13 cellular contexts compared by ENCODE assay signal in genomic region chr10:95475003-95475383, GRCh38.
DNase-seq lines count a peak whose midpoint lies in the region; ATAC-seq and TF ChIP-seq lines count a peak whose summit lies in the region.
"Had no signal": no experiment of that assay in that cellular context is flagged by ENCODE, and none has a peak within 500 bp of the region (broad histone marks: within the 10 kb centered on the region; RNA-seq: fewer than 3 reads in every experiment).

No MANE protein-coding gene starts in this region.

- H3K36me3 ChIP-seq in HEK293 (ENCODE audit: control insufficient read depth in 2 of 2, insufficient read depth in 1 of 2, low read length in 2 of 2) = no peaks in the 10 kb centered on the region
- H3K36me3 ChIP-seq in colonic mucosa = no peaks in the 10 kb centered on the region
- no peaks in the 10 kb centered on the region for H3K36me3 ChIP-seq in liver (ENCODE audit: control insufficient read depth in 4 of 4, insufficient read depth in 3 of 4, low read depth in 1 of 4, low read length in 3 of 4)
- no peaks in the 10 kb centered on the region for H3K36me3 ChIP-seq in stomach

- H3K27me3 ChIP-seq in colonic mucosa (no peaks in the 10 kb centered on the region), liver (ENCODE audit: control insufficient read depth in 4 of 4, insufficient read depth in 4 of 4, low read length in 3 of 4) (no peaks in the 10 kb centered on the region), stomach (no peaks in the 10 kb centered on the region)

- POLR2A ChIA-PET in HEK293 (lab: Yijun Ruan, JAX) = interaction anchor here (1.0 kb wide), 1 partner anchor 9 kb away, joined by 4 read pairs; no protein-coding TSS in a partner anchor

- CTCF ChIA-PET in HEK293 (lab: Yijun Ruan, JAX) = interaction anchor here (0.8 to 1.2 kb wide), 2 partner anchors 35 to 125 kb away, joined by 3 read pairs; no protein-coding TSS in a partner anchor

- WGBS in liver = 78% methylated on average over 1 of the region's 1 CpG
- WGBS in stomach, 5 donors = 60 to 83% (median 67%) methylated on average over 1 of the region's 1 CpG

- TF ChIP-seq CTCF in HEK293 (tag by site-specific recombination; IDR thresholded peaks at IDR 0.05) (no peak), colonic mucosa (IDR thresholded peaks at IDR 0.05) (no peak), liver (IDR thresholded peaks at IDR 0.05; ENCODE audit: low read depth, low read length, missing input control) (no peak), stomach (IDR thresholded peaks at IDR 0.05) (no peak)

- no peak for TF ChIP-seq RAD21 in liver (IDR thresholded peaks at IDR 0.05)

- H3K4me1 ChIP-seq in HEK293 (ENCODE audit: control insufficient read depth, insufficient read depth, low read length) (peaks cover 26% of the 10 kb centered on the region), colonic mucosa (no peaks in the 10 kb centered on the region), liver (ENCODE audit: control insufficient read depth in 4 of 4, insufficient read depth in 4 of 4, low read length in 3 of 4) (peaks cover 11 to 80% (median 56%) of the 10 kb centered on the region in 4 donors), stomach (peaks cover 54 to 100% (median 87%) of the 10 kb centered on the region in 4 donors)

- intact Hi-C loops in colonic mucosa (cut with DNase I) (no loop called here), stomach (cut with DNase I; ENCODE audit: low total_unique reads) (no loop called here)

- peak overlapping the region in 1 of 2 donors; percentile 58 for H3K9ac ChIP-seq in colonic mucosa (ENCODE audit: low read depth in 2 of 2, low read length in 2 of 2)
- no peak overlapping the region for H3K9ac ChIP-seq in liver (ENCODE audit: low read depth in 1 of 2, low read length in 2 of 2)

- H3K4me3 ChIP-seq in HEK293 (ENCODE audit: low read depth, low read length) = no peak overlapping the region
- H3K4me3 ChIP-seq in colonic mucosa = no peak overlapping the region
- no peak overlapping the region for H3K4me3 ChIP-seq in liver (ENCODE audit: low read depth in 1 of 3, low read length in 3 of 3)
- H3K4me3 ChIP-seq in stomach = no peak overlapping the region

- no peak for TF ChIP-seq POLR2A in stomach (IDR thresholded peaks at IDR 0.05)

- no peak for DNase-seq in colonic mucosa
- no peak for DNase-seq in stomach
- no peak for DNase-seq in stimulated activated CD8-positive, alpha-beta memory T cell treated with anti-CD3 and anti-CD28 coated beads, Interleukin-4, amount 100 ng/mL, for 48 hours
- DNase-seq in activated CD8-positive, alpha-beta memory T cell treated with anti-CD3 and anti-CD28 coated beads, Interleukin-2, amount 50 U/mL, for 4 hours = no peak
- DNase-seq: activated naive CD4-positive, alpha-beta T cell treated with Interleukin-2 at 50 U/mL for 16 hours; DMS79; nephron progenitor cell; stimulated activated CD4-positive, alpha-beta T cell treated with anti-CD3 and anti-CD28 coated beads, Interleukin-12 subunit alpha, Interleukin-12 subunit beta, amount 100 ng/mL, for 4 hours had no signal

- H3K9me3 ChIP-seq in HEK293 (ENCODE audit: control insufficient read depth, insufficient read depth, low read depth, low read length) (no peaks in the 10 kb centered on the region), colonic mucosa (no peaks in the 10 kb centered on the region), liver (ENCODE audit: control insufficient read depth in 4 of 4, low read length in 3 of 4) (no peaks in the 10 kb centered on the region), stomach (no peaks in the 10 kb centered on the region)

- no peak for TF ChIP-seq EP300 in stomach (IDR thresholded peaks at IDR 0.05)

- H3K27ac ChIP-seq in HEK293 (ENCODE audit: extremely low read depth, low read depth, low read length) (peak overlapping the region; percentile 18; the same call in 1 of the 2 replicates), colonic mucosa (peak overlapping the region; percentile 70), liver (ENCODE audit: low read depth in 1 of 2, low read length in 2 of 2) (peak overlapping the region; percentile 70 to 86), stomach (peak overlapping the region; percentile 84 to 95 (median 87))
- H3K27ac ChIP-seq: HL-60 had no signal

- ATAC-seq in HG02884 (IDR thresholded peaks at IDR 0.05; ENCODE audit: unreplicated experiment) (no peak), GM18520 (IDR thresholded peaks at IDR 0.05; ENCODE audit: unreplicated experiment) (no peak)

TF ChIP-seq in HEK293, 187 proteins besides CTCF, POLR2A, EP300 and RAD21 (continues in another document):
- TF ChIP-seq ZNF148 (tag by site-specific recombination; IDR thresholded peaks at IDR 0.05; ENCODE audit: borderline replicate concordance) (no peak), PATZ1 (tag by site-specific recombination; IDR thresholded peaks at IDR 0.05) (no peak), ZIC2 (tag by site-specific recombination; IDR thresholded peaks at IDR 0.05) (no peak)

TF ChIP-seq in liver, 16 proteins besides CTCF, POLR2A, EP300 and RAD21:
- no peak for TF ChIP-seq YY1 (IDR thresholded peaks at IDR 0.05)
- TF ChIP-seq MAX (IDR thresholded peaks at IDR 0.05) = no peak
- TF ChIP-seq TAF1 (conservative IDR thresholded peaks at IDR 0.05) = no peak
- TF ChIP-seq NR2F2 (IDR thresholded peaks at IDR 0.05) = no peak
- no peak for TF ChIP-seq ATF3 (IDR thresholded peaks at IDR 0.05)
- no peak for TF ChIP-seq EGR1 (IDR thresholded peaks at IDR 0.05; ENCODE audit: low read depth in 2 of 2)
- TF ChIP-seq JUND (IDR thresholded peaks at IDR 0.05) = no peak
- TF ChIP-seq HNF4G (IDR thresholded peaks at IDR 0.05) = no peak
- TF ChIP-seq ZBTB33 (IDR thresholded peaks at IDR 0.05) = no peak
- no peak for TF ChIP-seq FOXA1 (IDR thresholded peaks at IDR 0.05)
- TF ChIP-seq HNF4A (conservative IDR thresholded peaks at IDR 0.05) = no peak
- no peak for TF ChIP-seq FOXA2 (IDR thresholded peaks at IDR 0.05)
- no peak for TF ChIP-seq RXRA (IDR thresholded peaks at IDR 0.05)
- TF ChIP-seq GABPA (IDR thresholded peaks at IDR 0.05 in 1 of 2, conservative IDR thresholded peaks at IDR 0.05 in 1 of 2) = no peak
- TF ChIP-seq REST (IDR thresholded peaks at IDR 0.05) = no peak
- TF ChIP-seq SP1 (IDR thresholded peaks at IDR 0.05) = no peak

Comparison
In these comparisons a context has a peak if more than half of its experiments do, and no peak if none do; other contexts are left out.
1. H3K27ac ChIP-seq: peak in every context shown above with its lines; median percentile 87 in stomach; 78 in liver; 70 in colonic mucosa; 18 in HEK293.